32 cellular contexts compared by ENCODE assay signal in the genomic region with DNA sequence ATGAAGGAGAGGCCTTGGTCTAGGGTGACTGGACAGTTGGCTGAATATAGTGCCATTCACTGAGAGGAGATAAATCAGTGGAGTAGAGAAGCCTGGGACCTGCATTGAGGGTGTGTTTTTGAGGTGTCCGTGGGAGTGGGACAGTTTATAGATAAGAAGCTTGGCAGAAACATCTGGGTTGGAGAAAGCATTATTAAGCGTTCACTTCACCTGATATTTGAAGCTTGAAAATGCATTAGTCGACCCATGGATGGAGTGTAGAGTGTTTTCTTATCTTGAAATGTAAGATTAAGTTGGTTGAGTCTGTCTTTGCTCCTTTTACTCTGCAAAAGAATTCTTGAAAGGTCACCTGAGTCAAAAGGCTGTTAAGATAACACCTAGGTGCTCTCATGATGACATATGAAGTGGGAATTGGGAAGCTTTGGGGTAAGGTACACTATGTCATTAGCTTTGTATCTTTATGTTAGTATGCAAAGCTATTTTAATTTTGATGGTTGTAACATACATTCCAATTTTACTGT.
"Had no signal": no experiment of that assay in that cellular context is flagged by ENCODE, and none has a peak within 500 bp of the region (broad histone marks: within the 10 kb centered on the region; RNA-seq: fewer than 3 reads in every experiment).

No MANE protein-coding gene starts in this region.

- H3K4me1 ChIP-seq: breast epithelium had no signal

- H3K9me3 Mint-ChIP-seq: activated naive CD8-positive, alpha-beta T cell treated with anti-CD3 and anti-CD28 coated beads, Interleukin-2, amount 10 ng/mL, durations not matched to agents 7 days and 5 days; activated T-helper 2 cell treated with anti-CD3 and anti-CD28 coated beads, Interferon-gamma antibody, Interleukin-2, Interleukin-4, amounts not matched to agents 10 μg/mL and 5 μg/mL and 100 μg/mL, durations not matched to agents 14 hours and 24 hours and 36 hours had no signal

- H3K4me3 ChIP-seq: body of pancreas, breast epithelium, MG63 had no signal

- H3K36me3 ChIP-seq: breast epithelium, MG63, WERI-Rb-1 had no signal

- H3K27me3 Mint-ChIP-seq: activated CD4-positive, alpha-beta memory T cell treated with anti-CD3 and anti-CD28 coated beads, Interleukin-2, amount 10 ng/mL, durations not matched to agents 7 days and 5 days; activated naive CD4-positive, alpha-beta T cell treated with anti-CD3 and anti-CD28 coated beads, Interleukin-2, amount 50 U/mL, for 24 hours; T-cell had no signal

- DNase-seq: activated CD4-positive, alpha-beta memory T cell treated with anti-CD3 and anti-CD28 coated beads, Interleukin-2, amount 10 ng/mL, durations not matched to agents 7 days and 5 days; activated CD4-positive, alpha-beta T cell treated with anti-CD3 and anti-CD28 coated beads for 1 hour; activated CD4-positive, alpha-beta T cell treated with anti-CD3 and anti-CD28 coated beads for 48 hours; activated CD4-positive, CD25-positive, alpha-beta regulatory T cell; activated gamma-delta T cell; activated naive CD4-positive, alpha-beta T cell treated with Interleukin-2 at 50 U/mL for 16 hours; activated naive CD8-positive, alpha-beta T cell treated with anti-CD3 and anti-CD28 coated beads, Interleukin-2, amount 10 ng/mL, durations not matched to agents 7 days and 5 days; activated T-cell treated with anti-CD3 and anti-CD28 coated beads, Interleukin-2, amount 50 U/mL, for 1 hour; body of pancreas; caudate nucleus; Kasumi-1; KG1; MG63; NCI-H1048; NCI-H1105 treated with DMSO at 0.1 percent for 48 hours; NCI-H1436; NCI-H1694; NCI-H1930; NCI-H2081 treated with DMSO at 0.1 percent for 48 hours; NCI-H345; NCI-H524 treated with DMSO at 0.1 percent for 48 hours; PC-3; SIG-M5; T-cell; T1000; WERI-Rb-1 had no signal

- H3K27ac Mint-ChIP-seq: activated CD4-positive, alpha-beta memory T cell treated with anti-CD3 and anti-CD28 coated beads, Interleukin-2, amount 10 ng/mL, durations not matched to agents 7 days and 5 days; activated naive CD4-positive, alpha-beta T cell treated with anti-CD3 and anti-CD28 coated beads, Interleukin-2, amount 50 U/mL, for 24 hours; activated naive CD8-positive, alpha-beta T cell treated with anti-CD3 and anti-CD28 coated beads, Interleukin-2, amount 10 ng/mL, durations not matched to agents 7 days and 5 days; activated T-helper 2 cell treated with anti-CD3 and anti-CD28 coated beads, Interferon-gamma antibody, Interleukin-2, Interleukin-4, amounts not matched to agents 10 μg/mL and 5 μg/mL and 100 μg/mL, durations not matched to agents 14 hours and 24 hours and 36 hours; T-cell had no signal

- H3K4me1 Mint-ChIP-seq: activated CD4-positive, alpha-beta memory T cell treated with anti-CD3 and anti-CD28 coated beads, Interleukin-2, amount 10 ng/mL, durations not matched to agents 7 days and 5 days; activated naive CD4-positive, alpha-beta T cell treated with anti-CD3 and anti-CD28 coated beads, Interleukin-2, amount 50 U/mL, for 24 hours; activated naive CD8-positive, alpha-beta T cell treated with anti-CD3 and anti-CD28 coated beads, Interleukin-2, amount 10 ng/mL, durations not matched to agents 7 days and 5 days; T-cell had no signal

- ATAC-seq: body of pancreas, PC-3, Right ventricle myocardium inferior, SK-N-SH treated with all-trans-retinoic acid at 6 μM for 48 hours, T-cell had no signal

- H3K4me3 Mint-ChIP-seq: activated CD4-positive, alpha-beta memory T cell treated with anti-CD3 and anti-CD28 coated beads, Interleukin-2, amount 10 ng/mL, durations not matched to agents 7 days and 5 days; activated naive CD4-positive, alpha-beta T cell treated with anti-CD3 and anti-CD28 coated beads, Interleukin-2, amount 50 U/mL, for 24 hours; activated naive CD8-positive, alpha-beta T cell treated with anti-CD3 and anti-CD28 coated beads, Interleukin-2, amount 10 ng/mL, durations not matched to agents 7 days and 5 days; T-cell had no signal

- H3K27me3 ChIP-seq: body of pancreas, breast epithelium, MG63 had no signal

- H3K27ac ChIP-seq: body of pancreas, breast epithelium, RWPE1, WERI-Rb-1 had no signal

- H3K9me3 ChIP-seq: body of pancreas, breast epithelium, MG63 had no signal

- H3K36me3 Mint-ChIP-seq: activated naive CD4-positive, alpha-beta T cell treated with anti-CD3 and anti-CD28 coated beads, Interleukin-2, amount 50 U/mL, for 24 hours; activated naive CD8-positive, alpha-beta T cell treated with anti-CD3 and anti-CD28 coated beads, Interleukin-2, amount 10 ng/mL, durations not matched to agents 7 days and 5 days; T-cell had no signal
